10 cellular contexts compared by ENCODE assay signal in genomic region chr16:83579027-83579426, GRCh38.
"Had no signal": no experiment of that assay in that cellular context is flagged by ENCODE, and none has a peak within 500 bp of the region (broad histone marks: within the 10 kb centered on the region; RNA-seq: fewer than 3 reads in every experiment).

No MANE protein-coding gene starts in this region.

- FAIRE-seq: H1, H54 had no signal

- DNase-seq: GM23248, GOT3, H7, H9, HCEC 1CT, HFFc6 had no signal

- ATAC-seq: GM23338, HCT116 had no signal
